In the genomic region with DNA sequence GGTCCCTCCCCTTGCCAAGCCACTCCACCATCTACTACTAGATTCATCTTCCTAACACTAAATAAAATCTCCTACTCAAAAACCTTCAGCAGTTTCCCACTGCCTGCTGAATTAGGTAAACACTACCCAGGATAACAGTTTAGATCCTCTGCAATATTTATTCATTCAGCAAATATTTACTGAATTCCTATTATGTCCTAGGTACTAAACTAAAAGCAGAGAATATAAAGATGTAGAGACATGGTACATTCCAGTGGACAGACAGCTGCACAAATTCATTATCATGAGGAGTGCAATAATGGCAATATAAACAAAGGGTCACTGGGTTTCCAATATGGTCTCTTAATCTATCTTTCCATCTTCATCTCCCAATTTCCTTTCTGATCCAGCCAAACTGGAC, we compare ENCODE assay signal across 29 cellular contexts. TPM values are rescaled to one million over a fixed set of nuclear protein-coding genes. Genes with fewer than 3 reads are reported as not detected.
"Had no signal": no experiment of that assay in that cellular context is flagged by ENCODE, and none has a peak within 500 bp of the region (broad histone marks: within the 10 kb centered on the region; RNA-seq: fewer than 3 reads in every experiment).

No MANE protein-coding gene starts in this region.

- H3K27ac ChIP-seq: epithelial cell of prostate, gastrocnemius medialis, lower lobe of right lung, parathyroid adenoma, right atrium auricular region, skin epidermis, spleen, testis, tibial artery had no signal

- H2AFZ ChIP-seq: parathyroid adenoma had no signal

- H3K4me3 ChIP-seq: colonic mucosa, gastrocnemius medialis, lower lobe of right lung, prostate gland, right atrium auricular region, skin epidermis, spleen, testis, tibial artery had no signal

- H3K27me3 ChIP-seq: testis had no signal

- H3K79me2 ChIP-seq: parathyroid adenoma had no signal

- DNase-seq: colonic mucosa; effector CD8-positive, alpha-beta T cell; endodermal cell; foreskin fibroblast; gastrocnemius medialis; head of caudate nucleus; left ventricle myocardium superior; lower lobe of right lung; natural killer cell; spleen; stimulated activated CD4-positive, alpha-beta T cell treated with anti-CD3 and anti-CD28 coated beads, Interleukin-4, amount 100 ng/mL, for 4 hours; stimulated activated naive CD8-positive, alpha-beta T cell treated with anti-CD3 and anti-CD28 coated beads, Interleukin-15, Interleukin-2, amounts not matched to agents 100 U/mL and 50 U/mL, for 24 hours; substantia nigra; testis had no signal

- H3K36me3 ChIP-seq: colonic mucosa, gastrocnemius medialis, lower lobe of right lung, prostate gland, right atrium auricular region, spleen, tibial artery had no signal

- ATAC-seq: esophagus mucosa; gastrocnemius medialis; left ventricle myocardium superior; lower lobe of right lung; natural killer cell; sciatic nerve; stimulated activated memory B cell treated with anti-CD40 and anti-IgM and Interleukin-4, amounts not matched to agents 10 μg/mL and 1 μg/mL and 100 μg/mL, for 72 hours; stimulated activated naive CD8-positive, alpha-beta T cell treated with anti-CD3 and anti-CD28 coated beads, Interleukin-15, Interleukin-2, amounts not matched to agents 100 U/mL and 50 U/mL, for 24 hours had no signal

- H3K9me3 ChIP-seq: colonic mucosa, gastrocnemius medialis, lower lobe of right lung, prostate gland, right atrium auricular region, spleen, testis, tibial artery had no signal

- H3K9ac ChIP-seq: parathyroid adenoma had no signal

- H3K4me1 ChIP-seq: colonic mucosa, parathyroid adenoma had no signal

RNA-seq across cellular contexts. Expression of gene HOXB13, which starts 30.7 kb away (rescaled TPM):
- total RNA-seq: endodermal cell, esophagus mucosa, gastrocnemius medialis, glomerular endothelial cell, left ventricle myocardium superior, lower lobe of right lung, mononuclear cell, natural killer cell, omental fat pad, right atrium auricular region, sciatic nerve, spleen had no signal
- polyA plus RNA-seq: keratinocyte, neural cell had no signal

RNA-seq across cellular contexts. Expression of gene PRAC2, which starts 36.3 kb away (rescaled TPM):
- total RNA-seq: endodermal cell, esophagus mucosa, gastrocnemius medialis, glomerular endothelial cell, left ventricle myocardium superior, lower lobe of right lung, mononuclear cell, natural killer cell, omental fat pad, right atrium auricular region, sciatic nerve, spleen had no signal
- polyA plus RNA-seq: keratinocyte, neural cell, spleen had no signal

RNA-seq across cellular contexts. Expression of gene PRAC1, which starts 37.0 kb away (rescaled TPM):
- total RNA-seq: endodermal cell, esophagus mucosa, gastrocnemius medialis, glomerular endothelial cell, left ventricle myocardium superior, lower lobe of right lung, mononuclear cell, natural killer cell, omental fat pad, right atrium auricular region, sciatic nerve, spleen, testis had no signal
- polyA plus RNA-seq: keratinocyte, neural cell, spleen had no signal

RNA-seq across cellular contexts. Expression of gene TTLL6, which starts 57.7 kb away (rescaled TPM):
- total RNA-seq: glomerular endothelial cell, left ventricle myocardium superior, mononuclear cell, natural killer cell, right atrium auricular region, spleen, urinary bladder had no signal
- polyA plus RNA-seq: keratinocyte, neural cell had no signal
